9 cellular contexts compared by ENCODE assay signal in genomic region chr7:134701272-134701671, GRCh38. TPM values are rescaled to one million over a fixed set of nuclear protein-coding genes. Genes with fewer than 3 reads are reported as not detected.
A peak's percentile ranks its signal among the peaks of the same experiment; 100 is the strongest.
DNase-seq lines count a peak whose midpoint lies in the region; ATAC-seq and TF ChIP-seq lines count a peak whose summit lies in the region.
"Had no signal": no experiment of that assay in that cellular context is flagged by ENCODE, and none has a peak within 500 bp of the region (broad histone marks: within the 10 kb centered on the region; RNA-seq: fewer than 3 reads in every experiment).

No MANE protein-coding gene starts in this region.

- ATAC-seq in HG02759 (IDR thresholded peaks at IDR 0.05; ENCODE audit: unreplicated experiment) (no peak), GM19324 (IDR thresholded peaks at IDR 0.05; ENCODE audit: low FRiP score, unreplicated experiment) (no peak), HG03196 (IDR thresholded peaks at IDR 0.05; ENCODE audit: unreplicated experiment) (no peak)

- peak overlapping the region; percentile 11; the same call in 1 of the 2 replicates for H3K27ac Mint-ChIP-seq in HFFc6
- H3K27ac Mint-ChIP-seq: brain had no signal

- no peaks in the 10 kb centered on the region for H3K36me3 ChIP-seq in adipocyte (ENCODE audit: control insufficient read depth, insufficient read depth, low read length, severe bottlenecking)

- H3K36me3 Mint-ChIP-seq in HFFc6 (ENCODE audit: low read depth), result peaks cover 4% of the 10 kb centered on the region
- H3K36me3 Mint-ChIP-seq: brain had no signal

- no peak overlapping the region for H3K4me3 ChIP-seq in adipocyte (ENCODE audit: low read length)

- H3K9ac ChIP-seq in adipocyte (ENCODE audit: low read length), result no peak overlapping the region

- peaks cover 72% of the 10 kb centered on the region for H3K4me1 Mint-ChIP-seq in HFFc6 (ENCODE audit: low read depth)

- no peaks in the 10 kb centered on the region for H3K9me3 ChIP-seq in adipocyte (ENCODE audit: control insufficient read depth, low read length)

- no peaks in the 10 kb centered on the region for H3K27me3 ChIP-seq in adipocyte (replicated peaks; ENCODE audit: control insufficient read depth, insufficient read depth, low read length)

- H3K4me1 ChIP-seq in adipocyte (ENCODE audit: control insufficient read depth, insufficient read depth, low read length), result peaks cover 56% of the 10 kb centered on the region

- peak; percentile 74 for TF ChIP-seq CTCF in HFFc6 (IDR thresholded peaks at IDR 0.05)

- H3K9me3 Mint-ChIP-seq in HFFc6, result 0 out of 2 replicates have a peak, but pooled peaks cover 3% of the 10 kb centered on the region
- H3K9me3 Mint-ChIP-seq: brain had no signal

- DNase-seq in Daoy (ENCODE audit: low read depth) (peak; percentile 58), HFFc6 (peak; percentile 50), adipocyte (ENCODE audit: low read depth) (peak; percentile 40), lung microvascular endothelial cell (ENCODE audit: low read depth in 2 of 2) (peak; percentile 49 to 63)
- no peak for DNase-seq in activated effector memory CD4-positive, alpha-beta T cell treated with Interleukin-2 at 50 U/mL for 16 hours

- H3K4me3 Mint-ChIP-seq in HFFc6, result no peak overlapping the region
- H3K4me3 Mint-ChIP-seq: brain had no signal

- no peaks in the 10 kb centered on the region; the same call in 1 of the 2 replicates for H3K27me3 Mint-ChIP-seq in HFFc6 (ENCODE audit: insufficient read depth)
- H3K27me3 Mint-ChIP-seq: brain had no signal

RNA-seq across cellular contexts. Expression of gene BPGM, which starts 54.6 kb away (rescaled TPM):
- 68.1 and 71.2 TPM in 2 replicates for total RNA-seq in Daoy (2014; rRNA removed; shearing (Covaris generic))
- 10 to 100 TPM; 34.4 to 57.3 (median 39.3) TPM for total RNA-seq in HFFc6 (2021; fragmentation: NEBNext Ultra II Directional; extraction: Animal tissue kit (Norgen Biotek cat#: 25700))
- 10.9 and 12.6 TPM in 2 replicates for total RNA-seq in lung microvascular endothelial cell
